Comparison of ENCODE assay signal across 9 cellular contexts in the genomic region with DNA sequence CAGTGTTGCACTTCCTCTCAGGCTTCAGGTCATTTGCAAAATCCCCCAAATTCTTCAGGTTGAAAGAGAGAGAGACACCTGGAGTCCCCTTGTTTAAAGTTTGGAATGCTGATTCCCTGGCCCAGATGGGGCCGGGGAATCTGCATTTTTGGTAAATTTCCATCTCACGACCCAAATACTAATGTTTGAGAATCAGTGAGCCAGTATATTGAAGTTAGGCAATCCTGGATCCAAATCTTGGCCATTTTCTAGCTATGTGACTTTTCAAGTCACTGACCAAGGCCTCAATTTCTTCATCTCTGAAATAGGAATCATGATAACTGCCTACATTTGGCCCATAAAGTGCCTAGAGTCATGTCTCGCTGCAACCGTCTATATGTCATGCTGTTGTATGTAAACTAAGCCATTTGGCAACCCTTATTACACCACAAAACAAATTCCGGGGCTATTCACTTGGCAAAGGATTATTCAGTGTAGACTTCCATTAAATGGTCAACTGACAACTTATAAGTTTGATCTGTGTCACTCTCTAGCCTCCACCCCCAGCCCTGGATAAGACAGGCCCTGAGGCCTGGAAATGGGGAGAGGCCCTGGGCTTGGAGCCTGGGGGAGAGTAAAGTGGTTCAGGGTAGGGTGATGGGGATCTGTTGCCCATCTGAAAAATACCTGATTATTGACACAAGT. TPM values are rescaled to one million over a fixed set of nuclear protein-coding genes. Genes with fewer than 3 reads are reported as not detected.
DNase-seq lines count a peak whose midpoint lies in the region; ATAC-seq, FAIRE-seq and TF ChIP-seq lines count a peak whose summit lies in the region.
"Had no signal": no experiment of that assay in that cellular context is flagged by ENCODE, and none has a peak within 500 bp of the region (broad histone marks: within the 10 kb centered on the region; RNA-seq: fewer than 3 reads in every experiment).

No MANE protein-coding gene starts in this region.

- H3K9me3 ChIP-seq in esophagus (ENCODE audit: control insufficient read depth in 2 of 2, insufficient read depth in 1 of 2, low read depth in 1 of 2, low read length in 1 of 2) (no peaks in the 10 kb centered on the region), pancreas (no peaks in the 10 kb centered on the region)

- ATAC-seq in pancreas (no peak), left colon (no peak), HG03045 (IDR thresholded peaks at IDR 0.05; ENCODE audit: unreplicated experiment) (no peak), HG03378 (IDR thresholded peaks at IDR 0.05; ENCODE audit: unreplicated experiment) (no peak), GM18858 (IDR thresholded peaks at IDR 0.05; ENCODE audit: unreplicated experiment) (no peak)

- DNase-seq in EH (ENCODE audit: low read depth) (peak; percentile 19), pancreas (peak in 2 of 6 donors; percentile 20), left colon (no peak)

- TF ChIP-seq CTCF in pancreas (IDR thresholded peaks at IDR 0.05) = no peak

- FAIRE-seq in pancreas (lab: Jason Lieb, UNC) = no peak
- FAIRE-seq: islet of Langerhans had no signal

- WGBS in esophagus, 2 donors = 39 to 47% methylated on average over 5 of the region's 5 CpGs
- 59 to 61% methylated on average over 5 of the region's 5 CpGs for WGBS in pancreas, 2 donors

- H3K4me3 ChIP-seq in esophagus (ENCODE audit: low read depth in 1 of 2, low read length in 2 of 2) = peak overlapping the region; percentile 86 to 99
- H3K4me3 ChIP-seq in pancreas = peak overlapping the region in 3 of 4 donors; percentile 73 to 85 (median 76)

- intact Hi-C loops in pancreas (cut with DNase I) = no loop called here
- intact Hi-C loops in left colon (cut with DNase I, micrococcal nuclease) = no loop called here

- H3K36me3 ChIP-seq in esophagus (ENCODE audit: control insufficient read depth in 2 of 2, insufficient read depth in 2 of 2, low read length in 1 of 2) (no peaks in the 10 kb centered on the region), pancreas (no peaks in the 10 kb centered on the region)

- H3K27ac ChIP-seq in esophagus (ENCODE audit: low read depth in 2 of 2, low read length in 1 of 2) (peak overlapping the region; percentile 100), pancreas (peak overlapping the region; percentile 99 to 100 (median 99))

- H3K27me3 ChIP-seq in esophagus (ENCODE audit: control insufficient read depth in 1 of 2, insufficient read depth in 2 of 2, low read length in 2 of 2) = no peaks in the 10 kb centered on the region
- H3K27me3 ChIP-seq in pancreas = no peaks in the 10 kb centered on the region

- peak; percentile 3; the same call in 1 of the 2 replicates for TF ChIP-seq POLR2A in Raji (IDR thresholded peaks at IDR 0.05; ENCODE audit: insufficient read depth, low read depth, low read length)

- H3K4me1 ChIP-seq in esophagus (ENCODE audit: control insufficient read depth in 2 of 2, insufficient read depth in 2 of 2, low read length in 1 of 2) (peaks cover 0 to 2% of the 10 kb centered on the region in 2 donors), pancreas (peaks cover 0 to 4% (median 0%) of the 10 kb centered on the region in 3 donors)

RNA-seq across cellular contexts. Expression of gene ZFP36L1, which starts 3.7 kb away (rescaled TPM):
- polyA plus RNA-seq in esophagus (10 to 100 TPM; 58.8 to 84.0 TPM), pancreas (100 to 1,000 TPM in 1 of 2 donors, 10 to 100 TPM in 1; 63.7 to 150 TPM)
- total RNA-seq in pancreas (100 to 1,000 TPM; 121 to 310 (median 212) TPM), left colon (100 to 1,000 TPM in 1 of 2 donors, 10 to 100 TPM in 1; 79.2 to 127 TPM)
